ENCODE assay signal across 1 cellular context in the genomic region with DNA sequence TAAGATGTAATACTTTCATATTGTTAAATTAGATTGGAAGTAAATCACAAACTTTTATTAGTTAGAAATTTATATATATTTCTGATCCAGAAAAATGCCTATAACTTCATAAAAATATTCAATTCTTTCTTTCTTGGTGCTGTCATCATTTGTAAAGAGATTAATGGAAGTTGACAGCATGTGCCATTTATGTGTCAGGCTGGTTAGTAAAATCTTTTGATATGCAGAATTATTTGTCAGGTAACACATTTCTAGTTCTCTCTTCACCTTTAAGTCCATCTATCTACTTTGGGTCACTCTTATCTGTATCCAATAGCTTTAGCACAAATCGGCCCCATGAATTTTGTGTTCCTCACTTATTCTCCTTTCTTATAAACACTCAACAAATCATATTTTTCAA.
"Had no signal": no experiment of that assay in that cellular context is flagged by ENCODE, and none has a peak within 500 bp of the region (broad histone marks: within the 10 kb centered on the region; RNA-seq: fewer than 3 reads in every experiment).

No MANE protein-coding gene starts in this region.

- H3K9me3 ChIP-seq: MG63 had no signal

- H3K27me3 ChIP-seq: MG63 had no signal

- H3K36me3 ChIP-seq: MG63 had no signal

- H3K4me3 ChIP-seq: MG63 had no signal
